ENCODE assay signal across 11 cellular contexts in the genomic region with DNA sequence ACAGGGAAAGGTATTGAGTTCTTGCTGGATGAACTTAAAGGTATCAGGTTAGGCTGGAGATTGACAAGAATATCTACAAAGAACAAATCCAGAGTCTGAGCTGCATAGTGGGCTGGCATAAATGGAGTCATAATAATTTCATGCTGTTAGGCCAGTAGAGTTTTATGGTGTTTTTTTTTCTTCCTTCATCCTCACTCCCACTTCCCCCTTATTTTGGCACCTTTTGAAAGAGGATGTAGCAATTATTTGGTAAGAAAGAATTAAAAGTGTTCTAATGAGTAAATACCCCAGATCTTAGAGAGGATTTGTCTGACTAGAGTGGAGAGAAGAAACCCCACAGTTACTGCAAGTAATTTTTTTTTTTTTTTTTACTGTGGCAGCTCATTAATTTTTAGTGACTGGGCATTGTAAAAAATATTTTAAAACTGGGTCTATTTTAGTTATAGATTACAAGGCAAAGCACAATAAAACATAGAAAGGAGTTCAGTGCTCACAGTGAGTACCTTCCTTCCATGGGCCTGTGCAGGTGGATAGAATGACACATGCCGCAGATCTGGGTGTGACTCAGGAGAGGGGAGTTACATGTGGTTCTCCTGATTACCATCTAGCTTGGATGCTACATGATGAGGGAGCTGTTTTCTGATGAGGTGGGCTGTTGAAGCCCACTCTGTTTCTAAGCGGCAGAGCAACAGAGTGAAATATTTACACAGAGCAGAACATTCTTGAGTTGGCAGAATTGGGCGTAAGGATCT. TPM values are rescaled to one million over a fixed set of nuclear protein-coding genes. Genes with fewer than 3 reads are reported as not detected.
A peak's percentile ranks its signal among the peaks of the same experiment; 100 is the strongest.
DNase-seq lines count a peak whose midpoint lies in the region; ATAC-seq and TF ChIP-seq lines count a peak whose summit lies in the region.
"Had no signal": no experiment of that assay in that cellular context is flagged by ENCODE, and none has a peak within 500 bp of the region (broad histone marks: within the 10 kb centered on the region; RNA-seq: fewer than 3 reads in every experiment).

No MANE protein-coding gene starts in this region.

- ATAC-seq in naive thymus-derived CD4-positive, alpha-beta T cell = no peak
- ATAC-seq in HG03439 (IDR thresholded peaks at IDR 0.05; ENCODE audit: unreplicated experiment) = no peak

- H3K9me3 Mint-ChIP-seq in Calu3 (ENCODE audit: low read depth, unreplicated experiment) = no peaks in the 10 kb centered on the region
- no peaks in the 10 kb centered on the region for H3K9me3 Mint-ChIP-seq in activated T-helper 2 cell treated with anti-CD3 and anti-CD28 coated beads, Interferon-gamma antibody, Interleukin-2, Interleukin-4, amounts not matched to agents 10 μg/mL and 5 μg/mL and 100 μg/mL, durations not matched to agents 14 hours and 24 hours and 36 hours
- H3K9me3 Mint-ChIP-seq in naive thymus-derived CD4-positive, alpha-beta T cell = peaks cover 0 to 9% (median 6%) of the 10 kb centered on the region in 11 donors

- peaks cover 53% of the 10 kb centered on the region for H3K4me1 Mint-ChIP-seq in Calu3 (ENCODE audit: low read depth, unreplicated experiment)
- H3K4me1 Mint-ChIP-seq in activated T-helper 2 cell treated with anti-CD3 and anti-CD28 coated beads, Interferon-gamma antibody, Interleukin-2, Interleukin-4, amounts not matched to agents 10 μg/mL and 5 μg/mL and 100 μg/mL, durations not matched to agents 14 hours and 24 hours and 36 hours (ENCODE audit: low read depth) = peaks cover 67% of the 10 kb centered on the region
- peaks cover 56 to 78% (median 70%) of the 10 kb centered on the region in 7 donors for H3K4me1 Mint-ChIP-seq in naive thymus-derived CD4-positive, alpha-beta T cell

- H3K4me3 Mint-ChIP-seq in Calu3 (ENCODE audit: low read depth, unreplicated experiment) = peak overlapping the region; percentile 11
- H3K4me3 Mint-ChIP-seq in activated T-helper 2 cell treated with anti-CD3 and anti-CD28 coated beads, Interferon-gamma antibody, Interleukin-2, Interleukin-4, amounts not matched to agents 10 μg/mL and 5 μg/mL and 100 μg/mL, durations not matched to agents 14 hours and 24 hours and 36 hours (ENCODE audit: low read depth) = peak overlapping the region; percentile 62
- peak overlapping the region; percentile 61 to 85 (median 73) for H3K4me3 Mint-ChIP-seq in naive thymus-derived CD4-positive, alpha-beta T cell

- H3K27me3 ChIP-seq in naive thymus-derived CD4-positive, alpha-beta T cell (ENCODE audit: control insufficient read depth in 2 of 2, insufficient read depth in 2 of 2, low read length in 2 of 2) = no peaks in the 10 kb centered on the region
- no peaks in the 10 kb centered on the region for H3K27me3 ChIP-seq in MG63

- no TSS peak for BruUV-seq in Calu3 (replicated peaks; lab: Mats Ljungman, UMichigan)

- DNase-seq in Calu3 = no peak
- peak; percentile 42 to 79 for DNase-seq in NOMO-1 (lab: John Stamatoyannopoulos, UW; ENCODE audit: unreplicated experiment in 2 of 2)
- DNase-seq in activated T-helper 2 cell treated with anti-CD3 and anti-CD28 coated beads, Interferon-gamma antibody, Interleukin-2, Interleukin-4, amounts not matched to agents 10 μg/mL and 5 μg/mL and 100 μg/mL, durations not matched to agents 14 hours and 24 hours and 36 hours (ENCODE audit: low spot score) = no peak
- no peak for DNase-seq in naive thymus-derived CD4-positive, alpha-beta T cell
- DNase-seq in MG63 = no peak
- DNase-seq in posterior cingulate gyrus = no peak
- DNase-seq in pons (ENCODE audit: low spot score) = no peak
- DNase-seq: central memory CD4-positive, alpha-beta T cell; NCI-H526 treated with DMSO at 0.1 percent for 48 hours had no signal

- peaks cover 0 to under 1% (median 0%) of the 10 kb centered on the region in 3 experiments for H3K36me3 ChIP-seq in naive thymus-derived CD4-positive, alpha-beta T cell (ENCODE audit: control insufficient read depth in 2 of 3, insufficient read depth in 3 of 3, low read length in 3 of 3)
- no peaks in the 10 kb centered on the region; the same call in 1 of the 2 replicates for H3K36me3 ChIP-seq in MG63

- H3K27ac ChIP-seq in naive thymus-derived CD4-positive, alpha-beta T cell (ENCODE audit: low read depth, low read length) = peak overlapping the region; percentile 59
- H3K27ac ChIP-seq: VCaP had no signal

- peaks cover 68% of the 10 kb centered on the region for H3K36me3 Mint-ChIP-seq in Calu3 (ENCODE audit: insufficient read depth, unreplicated experiment)
- peaks cover 83% of the 10 kb centered on the region for H3K36me3 Mint-ChIP-seq in activated T-helper 2 cell treated with anti-CD3 and anti-CD28 coated beads, Interferon-gamma antibody, Interleukin-2, Interleukin-4, amounts not matched to agents 10 μg/mL and 5 μg/mL and 100 μg/mL, durations not matched to agents 14 hours and 24 hours and 36 hours (ENCODE audit: low read depth)
- peaks cover 4 to 63% (median 21%) of the 10 kb centered on the region in 5 donors for H3K36me3 Mint-ChIP-seq in naive thymus-derived CD4-positive, alpha-beta T cell

- no peak overlapping the region for H3K4me3 ChIP-seq in naive thymus-derived CD4-positive, alpha-beta T cell (ENCODE audit: low read length)
- no peak overlapping the region for H3K4me3 ChIP-seq in MG63

- peak overlapping the region; percentile 4 for H3K27ac Mint-ChIP-seq in Calu3 (ENCODE audit: unreplicated experiment)
- H3K27ac Mint-ChIP-seq in activated T-helper 2 cell treated with anti-CD3 and anti-CD28 coated beads, Interferon-gamma antibody, Interleukin-2, Interleukin-4, amounts not matched to agents 10 μg/mL and 5 μg/mL and 100 μg/mL, durations not matched to agents 14 hours and 24 hours and 36 hours = peak overlapping the region; percentile 85
- peak overlapping the region; percentile 21 to 96 (median 91) for H3K27ac Mint-ChIP-seq in naive thymus-derived CD4-positive, alpha-beta T cell

- no peaks in the 10 kb centered on the region for H3K9me3 ChIP-seq in naive thymus-derived CD4-positive, alpha-beta T cell (ENCODE audit: control insufficient read depth in 2 of 3, low read length in 3 of 3)
- H3K9me3 ChIP-seq in MG63 = no peaks in the 10 kb centered on the region

- POLR2A ChIA-PET in naive thymus-derived CD4-positive, alpha-beta T cell (lab: Charles Lee) = interaction anchor here (1.0 to 1.6 kb wide), 3 partner anchors 67 to 700 kb away, joined by 3 to 5 read pairs (median 4); a partner anchor contains a TSS

- no peaks in the 10 kb centered on the region for H3K27me3 Mint-ChIP-seq in Calu3 (ENCODE audit: unreplicated experiment)
- H3K27me3 Mint-ChIP-seq in activated T-helper 2 cell treated with anti-CD3 and anti-CD28 coated beads, Interferon-gamma antibody, Interleukin-2, Interleukin-4, amounts not matched to agents 10 μg/mL and 5 μg/mL and 100 μg/mL, durations not matched to agents 14 hours and 24 hours and 36 hours (ENCODE audit: low read depth) = no peaks in the 10 kb centered on the region
- no peaks in the 10 kb centered on the region for H3K27me3 Mint-ChIP-seq in naive thymus-derived CD4-positive, alpha-beta T cell

- no peak for TF ChIP-seq CTCF in Calu3 (IDR thresholded peaks at IDR 0.05; ENCODE audit: unreplicated experiment)

- CTCF ChIA-PET in Calu3 (lab: Charles Lee) = no interaction called here
- CTCF ChIA-PET in naive thymus-derived CD4-positive, alpha-beta T cell (lab: Charles Lee) = interaction anchor here (0.6 to 2.0 kb wide), 3 partner anchors 55 to 519 kb away, joined by 3 to 5 read pairs (median 4); no protein-coding TSS in a partner anchor

- H3K4me1 ChIP-seq in naive thymus-derived CD4-positive, alpha-beta T cell (ENCODE audit: control insufficient read depth in 2 of 2, insufficient read depth in 2 of 2, low read length in 2 of 2) = peaks cover 60 to 70% of the 10 kb centered on the region in 2 donors

- intact Hi-C loops in Calu3 (cut with micrococcal nuclease; ENCODE audit: unreplicated experiment) (no loop called here), posterior cingulate gyrus (cut with DNase I) (no loop called here)
- intact Hi-C loops in activated T-helper 2 cell treated with anti-CD3 and anti-CD28 coated beads, Interferon-gamma antibody, Interleukin-2, Interleukin-4, amounts not matched to agents 10 μg/mL and 5 μg/mL and 100 μg/mL, durations not matched to agents 14 hours and 24 hours and 36 hours (cut with micrococcal nuclease) = loop anchor here (5.0 to 10.0 kb wide), 5 partner anchors 340 to 888 kb away; a partner anchor contains a TSS
- intact Hi-C loops in naive thymus-derived CD4-positive, alpha-beta T cell (cut with micrococcal nuclease) = loop anchor here in 1 of 2 donors (5.0 kb wide), 2 partner anchors 170 to 360 kb away; no protein-coding TSS in a partner anchor

RNA-seq across cellular contexts. Expression of a gene that starts 5.2 kb away (rescaled TPM):
- 52.7 and 65.9 TPM in 2 replicates for total RNA-seq in Calu3 (2022)
- 183 and 187 TPM in 2 replicates for total RNA-seq in activated T-helper 2 cell treated with anti-CD3 and anti-CD28 coated beads, Interferon-gamma antibody, Interleukin-2, Interleukin-4, amounts not matched to agents 10 μg/mL and 5 μg/mL and 100 μg/mL, durations not matched to agents 14 hours and 24 hours and 36 hours
- total RNA-seq in naive thymus-derived CD4-positive, alpha-beta T cell = 100 to 1,000 TPM in 4 of 5 experiments, 10 to 100 TPM in 1; 97.3 to 138 (median 126) TPM
- 10 to 100 TPM; 41.9 to 50.1 TPM for polyA plus RNA-seq in naive thymus-derived CD4-positive, alpha-beta T cell
- 11.0 and 20.5 TPM in 2 replicates for total RNA-seq in MG63 (2014; rRNA removed; shearing (Covaris generic); ENCODE audit: low replicate concordance)

Comparison
In these comparisons a context has a peak if more than half of its experiments do, and no peak if none do; other contexts are left out.
1. DNase-seq: peak in NOMO-1 (2 of 2); none in Calu3 (single experiment), activated T-helper 2 cell treated with anti-CD3 and anti-CD28 coated beads, Interferon-gamma antibody, Interleukin-2, Interleukin-4, amounts not matched to agents 10 μg/mL and 5 μg/mL and 100 μg/mL, durations not matched to agents 14 hours and 24 hours and 36 hours (single experiment), naive thymus-derived CD4-positive, alpha-beta T cell (0 of 9), MG63 (single experiment), posterior cingulate gyrus (0 of 10) and pons (single experiment).
2. H3K27ac Mint-ChIP-seq: peak in every context shown above with its lines; median percentile 91 in naive thymus-derived CD4-positive, alpha-beta T cell; 85 in activated T-helper 2 cell treated with anti-CD3 and anti-CD28 coated beads, Interferon-gamma antibody, Interleukin-2, Interleukin-4, amounts not matched to agents 10 μg/mL and 5 μg/mL and 100 μg/mL, durations not matched to agents 14 hours and 24 hours and 36 hours; 4 in Calu3.
3. H3K4me3 Mint-ChIP-seq: peak in every context shown above with its lines; median percentile 73 in naive thymus-derived CD4-positive, alpha-beta T cell; 62 in activated T-helper 2 cell treated with anti-CD3 and anti-CD28 coated beads, Interferon-gamma antibody, Interleukin-2, Interleukin-4, amounts not matched to agents 10 μg/mL and 5 μg/mL and 100 μg/mL, durations not matched to agents 14 hours and 24 hours and 36 hours; 11 in Calu3.